Comparison of ENCODE assay signal across 11 cellular contexts in the genomic region with DNA sequence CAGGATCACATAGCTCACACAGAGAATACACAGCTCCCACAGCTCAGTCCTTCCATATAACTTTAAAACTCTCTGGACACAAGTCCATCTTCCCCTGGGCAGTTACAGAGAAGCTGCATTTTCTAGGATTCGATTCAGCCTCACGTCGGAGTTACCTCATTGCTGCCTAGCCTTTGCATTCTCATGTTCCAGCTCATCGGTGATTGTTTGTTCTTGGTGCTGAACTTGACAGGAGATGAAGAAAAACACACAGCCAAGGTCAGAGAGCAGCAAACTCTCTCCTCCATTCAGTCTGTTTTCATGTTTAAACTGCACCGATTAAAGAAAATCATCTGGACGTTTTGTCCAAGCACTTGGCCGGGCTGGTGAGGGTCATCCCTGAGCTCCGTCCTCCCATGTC.
DNase-seq lines count a peak whose midpoint lies in the region; ATAC-seq and TF ChIP-seq lines count a peak whose summit lies in the region.
"Had no signal": no experiment of that assay in that cellular context is flagged by ENCODE, and none has a peak within 500 bp of the region (broad histone marks: within the 10 kb centered on the region; RNA-seq: fewer than 3 reads in every experiment).

No MANE protein-coding gene starts in this region.

- H3K36me3 ChIP-seq in CD4-positive, CD25-positive, alpha-beta regulatory T cell (ENCODE audit: control insufficient read depth, insufficient read depth, low read length), result no peaks in the 10 kb centered on the region
- no peaks in the 10 kb centered on the region for H3K36me3 ChIP-seq in MG63

- no peaks in the 10 kb centered on the region for H3K27me3 Mint-ChIP-seq in CD4-positive, CD25-positive, alpha-beta regulatory T cell
- H3K27me3 Mint-ChIP-seq in naive thymus-derived CD8-positive, alpha-beta T cell, result no peaks in the 10 kb centered on the region
- H3K27me3 Mint-ChIP-seq: stimulated activated naive B cell treated with anti-CD40 and anti-IgM and Interleukin-4, amounts not matched to agents 10 μg/mL and 1 μg/mL and 100 μg/mL, for 72 hours had no signal

- peak overlapping the region in 3 of 4 donors; percentile 67 to 76 (median 70) for H3K4me3 Mint-ChIP-seq in CD4-positive, CD25-positive, alpha-beta regulatory T cell
- H3K4me3 Mint-ChIP-seq in naive thymus-derived CD8-positive, alpha-beta T cell, result peak overlapping the region in 9 of 10 donors; percentile 16 to 74 (median 41)
- H3K4me3 Mint-ChIP-seq: stimulated activated naive B cell treated with anti-CD40 and anti-IgM and Interleukin-4, amounts not matched to agents 10 μg/mL and 1 μg/mL and 100 μg/mL, for 72 hours had no signal

- peaks cover 53% of the 10 kb centered on the region for H3K4me1 ChIP-seq in CD4-positive, CD25-positive, alpha-beta regulatory T cell (ENCODE audit: control insufficient read depth, insufficient read depth, low read length, poor library complexity, severe bottlenecking)

- TF ChIP-seq CTCF in cardiac fibroblast (IDR thresholded peaks at IDR 0.05; ENCODE audit: low read depth, low read length), result no peak

- peaks cover 22 to 67% (median 47%) of the 10 kb centered on the region in 4 donors for H3K4me1 Mint-ChIP-seq in CD4-positive, CD25-positive, alpha-beta regulatory T cell
- H3K4me1 Mint-ChIP-seq in naive thymus-derived CD8-positive, alpha-beta T cell, result peaks cover 28 to 55% (median 48%) of the 10 kb centered on the region in 4 donors

- no peaks in the 10 kb centered on the region for H3K9me3 ChIP-seq in CD4-positive, CD25-positive, alpha-beta regulatory T cell (ENCODE audit: control insufficient read depth in 2 of 2, low read length in 2 of 2)
- no peaks in the 10 kb centered on the region for H3K9me3 ChIP-seq in MG63

- peak overlapping the region; percentile 65 for H3K27ac ChIP-seq in CD4-positive, CD25-positive, alpha-beta regulatory T cell (ENCODE audit: insufficient read depth, low read length, poor library complexity, severe bottlenecking)

- ATAC-seq in CD4-positive, CD25-positive, alpha-beta regulatory T cell (ENCODE audit: low read depth in 2 of 2), result no peak
- ATAC-seq in naive thymus-derived CD8-positive, alpha-beta T cell, result no peak
- ATAC-seq in HG03039 (IDR thresholded peaks at IDR 0.05; ENCODE audit: unreplicated experiment), result no peak

- no peaks in the 10 kb centered on the region for H3K36me3 Mint-ChIP-seq in CD4-positive, CD25-positive, alpha-beta regulatory T cell
- H3K36me3 Mint-ChIP-seq in naive thymus-derived CD8-positive, alpha-beta T cell, result no peaks in the 10 kb centered on the region
- H3K36me3 Mint-ChIP-seq: stimulated activated naive B cell treated with anti-CD40 and anti-IgM and Interleukin-4, amounts not matched to agents 10 μg/mL and 1 μg/mL and 100 μg/mL, for 72 hours had no signal

- POLR2A ChIA-PET in naive thymus-derived CD8-positive, alpha-beta T cell (lab: Charles Lee), result interaction anchor here (0.8 to 2.6 kb wide), 3 partner anchors 11 to 18 kb away, joined by 3 to 11 read pairs (median 6); no protein-coding TSS in a partner anchor

- H3K27ac Mint-ChIP-seq in CD4-positive, CD25-positive, alpha-beta regulatory T cell, result peak overlapping the region; percentile 95 to 97 (median 96)
- peak overlapping the region; percentile 51 to 93 (median 82) for H3K27ac Mint-ChIP-seq in naive thymus-derived CD8-positive, alpha-beta T cell
- H3K27ac Mint-ChIP-seq: stimulated activated naive B cell treated with anti-CD40 and anti-IgM and Interleukin-4, amounts not matched to agents 10 μg/mL and 1 μg/mL and 100 μg/mL, for 72 hours had no signal

- peak overlapping the region; percentile 41 for H3K4me3 ChIP-seq in CD4-positive, CD25-positive, alpha-beta regulatory T cell (ENCODE audit: low read depth, low read length)
- H3K4me3 ChIP-seq in MG63, result no peak overlapping the region
- H3K4me3 ChIP-seq in cardiac fibroblast (replicated peaks in 1 of 2; ENCODE audit: low read depth in 2 of 2, low read length in 2 of 2), result no peak overlapping the region
- H3K4me3 ChIP-seq: skin epidermis had no signal

- no peak for DNase-seq in CD4-positive, CD25-positive, alpha-beta regulatory T cell
- DNase-seq in MG63, result peak; percentile 46
- peak; percentile 66 to 80 for DNase-seq in cardiac fibroblast (ENCODE audit: low read depth in 2 of 2)
- no peak for DNase-seq in naive thymus-derived CD8-positive, alpha-beta T cell
- no peak for DNase-seq in activated gamma-delta T cell (lab: John Stamatoyannopoulos, UW)
- DNase-seq in stimulated activated naive CD4-positive, alpha-beta T cell (lab: John Stamatoyannopoulos, UW), result no peak
- DNase-seq in activated CD8-positive, alpha-beta memory T cell treated with anti-CD3 and anti-CD28 coated beads for 24 hours, result no peak
- DNase-seq: left ventricle myocardium superior; stimulated activated naive B cell treated with anti-CD40 and anti-IgM and Interleukin-4, amounts not matched to agents 10 μg/mL and 1 μg/mL and 100 μg/mL, for 72 hours had no signal

- no peaks in the 10 kb centered on the region for H3K9me3 Mint-ChIP-seq in CD4-positive, CD25-positive, alpha-beta regulatory T cell
- no peaks in the 10 kb centered on the region for H3K9me3 Mint-ChIP-seq in naive thymus-derived CD8-positive, alpha-beta T cell
- H3K9me3 Mint-ChIP-seq: stimulated activated naive B cell treated with anti-CD40 and anti-IgM and Interleukin-4, amounts not matched to agents 10 μg/mL and 1 μg/mL and 100 μg/mL, for 72 hours had no signal

- H3K27me3 ChIP-seq in CD4-positive, CD25-positive, alpha-beta regulatory T cell (ENCODE audit: control insufficient read depth, insufficient read depth, low read length), result no peaks in the 10 kb centered on the region
- no peaks in the 10 kb centered on the region for H3K27me3 ChIP-seq in MG63

Comparison
In these comparisons a context has a peak if more than half of its experiments do, and no peak if none do; other contexts are left out.
1. DNase-seq: peak in MG63 (single experiment) and cardiac fibroblast (2 of 2); none in CD4-positive, CD25-positive, alpha-beta regulatory T cell (0 of 3), naive thymus-derived CD8-positive, alpha-beta T cell (0 of 10), activated gamma-delta T cell (single experiment), stimulated activated naive CD4-positive, alpha-beta T cell (0 of 6) and activated CD8-positive, alpha-beta memory T cell treated with anti-CD3 and anti-CD28 coated beads for 24 hours (single experiment).